In genomic region chr15:101198820-101199219, GRCh38 we compare ENCODE assay signal across 1 cellular context.
TF ChIP-seq lines count a peak whose summit lies in the region.

No MANE protein-coding gene starts in this region.

TF ChIP-seq in GM23338, 12 proteins besides CTCF, POLR2A, EP300 and RAD21 (continued from another document):
- no peak for TF ChIP-seq JUNB (IDR thresholded peaks at IDR 0.05; ENCODE audit: unreplicated experiment)
- TF ChIP-seq POLR2AphosphoS5 (IDR thresholded peaks at IDR 0.05; ENCODE audit: low read depth): no peak
